Comparison of ENCODE assay signal across 1 cellular context in the genomic region with DNA sequence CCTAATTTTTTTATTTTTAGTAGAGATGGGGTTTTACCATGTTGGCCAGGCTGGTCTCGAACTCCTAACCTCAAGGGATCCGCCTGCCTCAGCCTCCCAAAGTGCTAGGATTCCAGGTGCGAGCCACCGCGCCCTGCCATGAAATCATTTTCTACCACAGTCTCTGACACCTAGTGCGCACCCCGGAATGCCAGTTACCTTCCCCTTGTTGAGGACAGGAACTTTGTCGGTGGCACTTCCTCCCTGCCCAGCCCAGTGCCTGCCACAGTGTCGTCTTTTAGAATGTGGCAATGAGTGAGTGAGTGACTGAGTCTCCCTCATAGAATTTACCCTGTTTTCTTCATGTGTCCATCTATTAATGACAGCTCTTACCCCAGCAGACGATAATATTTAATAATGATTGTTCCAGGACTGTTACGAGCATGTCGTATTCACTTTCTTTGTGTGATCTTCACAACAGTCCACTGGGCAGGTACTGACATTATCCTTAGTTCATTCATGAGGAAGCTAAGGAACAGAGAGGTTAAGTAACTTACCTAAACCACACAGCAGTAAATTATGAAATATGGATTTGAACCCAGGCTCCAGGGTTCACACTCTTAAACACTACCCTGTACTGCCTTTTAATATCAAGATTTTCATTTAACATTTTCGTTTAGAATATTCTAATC.
TF ChIP-seq lines count a peak whose summit lies in the region.

No MANE protein-coding gene starts in this region.

TF ChIP-seq in WTC11, 78 proteins besides CTCF, POLR2A, EP300 and RAD21 (continued from another document):
- TF ChIP-seq ZNF232 (CRISPR knock-in tag; IDR thresholded peaks at IDR 0.05): no peak
